15 cellular contexts compared by ENCODE assay signal in the genomic region with DNA sequence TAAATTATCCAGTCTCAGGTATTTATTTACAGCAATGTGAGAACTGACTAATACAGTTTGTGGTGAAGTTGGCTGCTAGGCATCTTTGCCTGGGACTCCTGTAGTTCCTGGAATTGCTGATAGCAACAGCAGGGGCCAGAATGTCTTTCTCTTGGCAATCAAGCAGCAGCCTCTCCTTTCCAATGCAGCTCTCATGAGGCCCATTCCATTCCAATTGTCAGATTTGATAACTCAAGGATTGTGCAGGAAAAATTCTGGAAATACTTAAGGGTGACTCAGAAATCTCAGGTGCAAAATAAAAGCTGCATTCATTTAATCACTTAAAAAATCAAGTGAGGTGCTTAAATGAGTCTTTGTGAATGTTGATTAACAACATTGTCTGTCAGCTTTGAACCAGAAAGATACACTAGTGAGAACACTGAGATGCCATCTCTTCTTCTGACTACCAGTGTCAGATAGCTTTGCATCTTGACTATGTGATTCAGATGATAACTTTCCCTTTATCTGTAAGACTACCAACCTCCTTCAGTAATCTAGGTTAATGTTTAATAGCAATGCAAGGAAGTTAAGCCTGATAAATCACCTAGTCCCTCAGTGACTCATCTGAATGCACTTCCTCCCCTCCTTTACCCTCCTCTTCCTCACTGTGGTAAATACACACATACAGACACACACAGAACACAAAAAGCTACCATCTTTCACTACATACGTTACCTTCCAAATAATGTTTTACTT. TPM values are rescaled to one million over a fixed set of nuclear protein-coding genes. Genes with fewer than 3 reads are reported as not detected.
DNase-seq lines count a peak whose midpoint lies in the region; ATAC-seq, FAIRE-seq and TF ChIP-seq lines count a peak whose summit lies in the region.
"Had no signal": no experiment of that assay in that cellular context is flagged by ENCODE, and none has a peak within 500 bp of the region (broad histone marks: within the 10 kb centered on the region; RNA-seq: fewer than 3 reads in every experiment).

No MANE protein-coding gene starts in this region.

- intact Hi-C loops in HepG2 (cut with micrococcal nuclease; ENCODE audit: unreplicated experiment), result no loop called here
- intact Hi-C loops in right lobe of liver (cut with DNase I), result loop anchor here in 1 of 2 donors (10.0 kb wide), 1 partner anchor 295 kb away; no protein-coding TSS in a partner anchor
- intact Hi-C loops in activated T-helper 1 cell treated with anti-CD3 and anti-CD28 coated beads, Interleukin-12 subunit alpha, Interleukin-12 subunit beta, Interleukin-2, Interleukin-4 antibody, amounts not matched to agents 30 ng/mL and 10 ng/mL and 1 ng/mL, durations not matched to agents 14 hours and 24 hours and 36 hours (cut with micrococcal nuclease), result no loop called here

- H3K4me1 Mint-ChIP-seq in effector memory CD8-positive, alpha-beta T cell (ENCODE audit: low read depth in 2 of 2), result no peaks in the 10 kb centered on the region
- no peaks in the 10 kb centered on the region for H3K4me1 Mint-ChIP-seq in activated T-helper 1 cell treated with anti-CD3 and anti-CD28 coated beads, Interleukin-12 subunit alpha, Interleukin-12 subunit beta, Interleukin-2, Interleukin-4 antibody, amounts not matched to agents 30 ng/mL and 10 ng/mL and 1 ng/mL, durations not matched to agents 14 hours and 24 hours and 36 hours (ENCODE audit: low read depth)
- H3K4me1 Mint-ChIP-seq: activated CD4-positive, alpha-beta T cell treated with anti-CD3 and anti-CD28 coated beads, Interleukin-2, amount 10 ng/mL, durations not matched to agents 24 days and 14 days; activated naive CD4-positive, alpha-beta T cell treated with anti-CD3 and anti-CD28 coated beads, Interleukin-2, amount 50 U/mL, for 24 hours had no signal

- TF ChIP-seq RAD21 in HepG2 (CRISPR knock-in tag; IDR thresholded peaks at IDR 0.05), result no peak

- H3K9ac ChIP-seq in HepG2 (ENCODE audit: insufficient read depth, low read depth, low read length), result no peak overlapping the region

- POLR2A ChIA-PET in HepG2 (lab: Yijun Ruan, JAX), result no interaction called here

- H3K27me3 ChIP-seq in HepG2 (ENCODE audit: control insufficient read depth in 1 of 2, insufficient read depth in 2 of 2, low read length in 2 of 2) (no peaks in the 10 kb centered on the region), right lobe of liver (no peaks in the 10 kb centered on the region), foreskin keratinocyte (no peaks in the 10 kb centered on the region)

- WGBS in HepG2 (ENCODE audit: low lambda C conversion rate), result 7% methylated on average over 1 of the region's 1 CpG
- WGBS in right lobe of liver (ENCODE audit: insufficient coverage, low coverage, low lambda C conversion rate, missing lambda C conversion rate), result 60% methylated on average over 1 of the region's 1 CpG

- no peak overlapping the region for H3K4me3 Mint-ChIP-seq in effector memory CD8-positive, alpha-beta T cell
- no peak overlapping the region for H3K4me3 Mint-ChIP-seq in activated T-helper 1 cell treated with anti-CD3 and anti-CD28 coated beads, Interleukin-12 subunit alpha, Interleukin-12 subunit beta, Interleukin-2, Interleukin-4 antibody, amounts not matched to agents 30 ng/mL and 10 ng/mL and 1 ng/mL, durations not matched to agents 14 hours and 24 hours and 36 hours
- H3K4me3 Mint-ChIP-seq: activated CD4-positive, alpha-beta T cell treated with anti-CD3 and anti-CD28 coated beads, Interleukin-2, amount 10 ng/mL, durations not matched to agents 24 days and 14 days; activated naive CD4-positive, alpha-beta T cell treated with anti-CD3 and anti-CD28 coated beads, Interleukin-2, amount 50 U/mL, for 24 hours; GM23338 had no signal

- peak; percentile 9 for DNase-seq in HepG2 (ENCODE audit: low spot score)
- DNase-seq in right lobe of liver, result no peak
- peak; percentile 95 for DNase-seq in RCC 7860 (ENCODE audit: low spot score)
- peak in 1 of 2 donors; percentile 33 for DNase-seq in foreskin keratinocyte
- no peak for DNase-seq in effector memory CD8-positive, alpha-beta T cell
- no peak for DNase-seq in NOMO-1 treated with DMSO at 0.1 percent for 48 hours (lab: John Stamatoyannopoulos, UW; ENCODE audit: unreplicated experiment)
- DNase-seq in activated T-helper 1 cell treated with anti-CD3 and anti-CD28 coated beads, Interleukin-12 subunit alpha, Interleukin-12 subunit beta, Interleukin-2, Interleukin-4 antibody, amounts not matched to agents 30 ng/mL and 10 ng/mL and 1 ng/mL, durations not matched to agents 14 hours and 24 hours and 36 hours (ENCODE audit: low spot score), result no peak
- no peak for DNase-seq in NCI-H1694 treated with DMSO at 0.1 percent for 48 hours (lab: John Stamatoyannopoulos, UW)
- DNase-seq: activated CD4-positive, alpha-beta T cell treated with anti-CD3 and anti-CD28 coated beads, Interleukin-2, amount 10 ng/mL, durations not matched to agents 24 days and 14 days; DMS79; NCI-H526 had no signal

- CTCF ChIA-PET in HepG2 (lab: Yijun Ruan, JAX; ENCODE audit: low intra/inter-chr PET ratio, low total read pairs), result no interaction called here

- H3K36me3 ChIP-seq in HepG2 (replicated peaks in 1 of 2; ENCODE audit: control insufficient read depth in 1 of 2, insufficient read depth in 2 of 2, low read length in 2 of 2) (no peaks in the 10 kb centered on the region), right lobe of liver (no peaks in the 10 kb centered on the region)

- H3K27me3 Mint-ChIP-seq in effector memory CD8-positive, alpha-beta T cell, result no peaks in the 10 kb centered on the region
- H3K27me3 Mint-ChIP-seq in activated T-helper 1 cell treated with anti-CD3 and anti-CD28 coated beads, Interleukin-12 subunit alpha, Interleukin-12 subunit beta, Interleukin-2, Interleukin-4 antibody, amounts not matched to agents 30 ng/mL and 10 ng/mL and 1 ng/mL, durations not matched to agents 14 hours and 24 hours and 36 hours (ENCODE audit: insufficient read depth), result no peaks in the 10 kb centered on the region
- H3K27me3 Mint-ChIP-seq: activated CD4-positive, alpha-beta T cell treated with anti-CD3 and anti-CD28 coated beads, Interleukin-2, amount 10 ng/mL, durations not matched to agents 24 days and 14 days; activated naive CD4-positive, alpha-beta T cell treated with anti-CD3 and anti-CD28 coated beads, Interleukin-2, amount 50 U/mL, for 24 hours had no signal

- ATAC-seq in HepG2, result no peak
- no peak for ATAC-seq in right lobe of liver
- peak; percentile 57 for ATAC-seq in foreskin keratinocyte
- ATAC-seq in effector memory CD8-positive, alpha-beta T cell (replicated peaks), result no peak
- ATAC-seq: GM23338 had no signal

- no peaks in the 10 kb centered on the region for H3K79me2 ChIP-seq in HepG2 (ENCODE audit: insufficient read depth, low read length)

- H3K4me1 ChIP-seq in HepG2 (ENCODE audit: insufficient read depth, low read length), result no peaks in the 10 kb centered on the region
- H3K4me1 ChIP-seq in right lobe of liver, result no peaks in the 10 kb centered on the region
- peaks cover 5% of the 10 kb centered on the region for H3K4me1 ChIP-seq in foreskin keratinocyte

- TF ChIP-seq EP300 in HepG2 (IDR thresholded peaks at IDR 0.05; ENCODE audit: low read depth in 2 of 2, low read length in 2 of 2) (no peak), HepG2 (CRISPR knock-in tag; IDR thresholded peaks at IDR 0.05; ENCODE audit: borderline replicate concordance) (no peak)

- TF ChIP-seq CTCF in HepG2 (CRISPR knock-in tag; IDR thresholded peaks at IDR 0.05), result no peak
- no peak for TF ChIP-seq CTCF in right lobe of liver (IDR thresholded peaks at IDR 0.05)
- no peak for TF ChIP-seq CTCF in foreskin keratinocyte (conservative IDR thresholded peaks at IDR 0.05)

- no peaks in the 10 kb centered on the region for H3K36me3 Mint-ChIP-seq in effector memory CD8-positive, alpha-beta T cell (ENCODE audit: insufficient read depth)
- no peaks in the 10 kb centered on the region for H3K36me3 Mint-ChIP-seq in activated T-helper 1 cell treated with anti-CD3 and anti-CD28 coated beads, Interleukin-12 subunit alpha, Interleukin-12 subunit beta, Interleukin-2, Interleukin-4 antibody, amounts not matched to agents 30 ng/mL and 10 ng/mL and 1 ng/mL, durations not matched to agents 14 hours and 24 hours and 36 hours (ENCODE audit: low read depth)
- H3K36me3 Mint-ChIP-seq: activated naive CD4-positive, alpha-beta T cell treated with anti-CD3 and anti-CD28 coated beads, Interleukin-2, amount 50 U/mL, for 24 hours had no signal

- TF ChIP-seq POLR2A in HepG2 (IDR thresholded peaks at IDR 0.05; ENCODE audit: insufficient read depth in 1 of 2, low read depth in 2 of 2, low read length in 2 of 2), result no peak
- no peak for TF ChIP-seq POLR2A in right lobe of liver (IDR thresholded peaks at IDR 0.05)

- H3K9me3 ChIP-seq in HepG2 (ENCODE audit: low read length), result no peaks in the 10 kb centered on the region
- no peaks in the 10 kb centered on the region for H3K9me3 ChIP-seq in right lobe of liver

- in situ Hi-C loops in HepG2 (cut with HindIII; ENCODE audit: extremely low pct_ligation_motif_present, low pct_unique_long_range_greater_than_20kb), result loop anchor here (25.0 kb wide), 2 partner anchors 667 to 992 kb away; no protein-coding TSS in a partner anchor

- H3K9me3 Mint-ChIP-seq in effector memory CD8-positive, alpha-beta T cell, result peaks cover 5 to 9% of the 10 kb centered on the region in 2 donors
- no peaks in the 10 kb centered on the region for H3K9me3 Mint-ChIP-seq in activated T-helper 1 cell treated with anti-CD3 and anti-CD28 coated beads, Interleukin-12 subunit alpha, Interleukin-12 subunit beta, Interleukin-2, Interleukin-4 antibody, amounts not matched to agents 30 ng/mL and 10 ng/mL and 1 ng/mL, durations not matched to agents 14 hours and 24 hours and 36 hours
- H3K9me3 Mint-ChIP-seq: activated CD4-positive, alpha-beta T cell treated with anti-CD3 and anti-CD28 coated beads, Interleukin-2, amount 10 ng/mL, durations not matched to agents 24 days and 14 days; GM23338 had no signal

- H3K4me3 ChIP-seq in HepG2 (replicated peaks in 1 of 3; ENCODE audit: insufficient read depth in 1 of 3, low read depth in 2 of 3, low read length in 3 of 3) (no peak overlapping the region), right lobe of liver (no peak overlapping the region)
- H3K4me3 ChIP-seq: GM23338 had no signal

- H2AFZ ChIP-seq in HepG2 (ENCODE audit: low read length), result no peak overlapping the region
- H2AFZ ChIP-seq: GM23338 had no signal

- no peak overlapping the region for H3K4me2 ChIP-seq in HepG2 (ENCODE audit: low read depth, low read length)
- H3K4me2 ChIP-seq: GM23338 had no signal

- no peak overlapping the region for H3K27ac ChIP-seq in HepG2 (ENCODE audit: extremely low read length, insufficient read depth, low read length)
- no peak overlapping the region for H3K27ac ChIP-seq in right lobe of liver
- H3K27ac ChIP-seq in foreskin keratinocyte, result no peak overlapping the region

- FAIRE-seq in HepG2 (lab: Jason Lieb, UNC) (no peak), RCC 7860 (lab: Jason Lieb, UNC) (peak; percentile 97)
- FAIRE-seq: A204.1, GM18507 had no signal

- H3K27ac Mint-ChIP-seq in effector memory CD8-positive, alpha-beta T cell, result no peak overlapping the region
- no peak overlapping the region for H3K27ac Mint-ChIP-seq in activated T-helper 1 cell treated with anti-CD3 and anti-CD28 coated beads, Interleukin-12 subunit alpha, Interleukin-12 subunit beta, Interleukin-2, Interleukin-4 antibody, amounts not matched to agents 30 ng/mL and 10 ng/mL and 1 ng/mL, durations not matched to agents 14 hours and 24 hours and 36 hours
- H3K27ac Mint-ChIP-seq: activated CD4-positive, alpha-beta T cell treated with anti-CD3 and anti-CD28 coated beads, Interleukin-2, amount 10 ng/mL, durations not matched to agents 24 days and 14 days; activated naive CD4-positive, alpha-beta T cell treated with anti-CD3 and anti-CD28 coated beads, Interleukin-2, amount 50 U/mL, for 24 hours; GM23338 had no signal

- BruUV-seq in HepG2 (replicated peaks; lab: Mats Ljungman, UMichigan), result no TSS peak

- H4K20me1 ChIP-seq in HepG2 (ENCODE audit: insufficient read depth, low read length), result no peaks in the 10 kb centered on the region

RNA-seq across cellular contexts. Expression of a gene that starts 32.1 kb away (rescaled TPM):
- not detected in 2 replicates for total RNA-seq in HepG2 (2016; rRNA removed; fragmentation: Illumina TruSeq; extraction: Trizol)
- not detected in 2 replicates for total RNA-seq in HepG2 (2016; cell fraction: cytosol; rRNA removed; fragmentation: Illumina TruSeq; extraction: Trizol; ENCODE audit: low read depth)
- total RNA-seq in HepG2 (2016; cell fraction: insoluble cytoplasmic fraction; rRNA removed; fragmentation: Illumina TruSeq; extraction: Trizol), result 0.15 TPM in 1 of 2 replicates, not detected in the other
- total RNA-seq in HepG2 (2016; cell fraction: membrane; rRNA removed; fragmentation: Illumina TruSeq; extraction: Trizol), result not detected in 2 replicates
- not detected in 2 replicates for total RNA-seq in HepG2 (2016; cell fraction: nucleus; rRNA removed; fragmentation: Illumina TruSeq; extraction: Trizol)
- 0.13 and 0.27 TPM in 2 replicates for polyA plus RNA-seq in HepG2 (2011; rRNA removed)
- polyA plus RNA-seq in HepG2 (2011; cell fraction: cytosol; rRNA removed), result 0.01 and 0.04 TPM in 2 replicates
- 0.21 and 2.0 TPM in 2 replicates for polyA plus RNA-seq in HepG2 (2011; cell fraction: nucleus; rRNA removed)
- polyA plus RNA-seq in HepG2 (2012), result 0.04 and 0.11 TPM in 2 replicates
- not detected in 2 replicates for polyA plus RNA-seq in HepG2 (2016; cell fraction: cytosol; fragmentation: Illumina TruSeq; extraction: Trizol; ENCODE audit: low read depth)
- polyA plus RNA-seq in HepG2 (2016; cell fraction: insoluble cytoplasmic fraction; fragmentation: Illumina TruSeq; extraction: Trizol; ENCODE audit: low read depth), result not detected in 2 replicates
- not detected in 2 replicates for polyA plus RNA-seq in HepG2 (2016; cell fraction: membrane; fragmentation: Illumina TruSeq; extraction: Trizol; ENCODE audit: low read depth)
- not detected in 2 replicates for polyA plus RNA-seq in HepG2 (2016; cell fraction: nucleus; fragmentation: Illumina TruSeq; extraction: Trizol; ENCODE audit: insufficient read depth, low read depth)
- not detected in 2 replicates for polyA minus RNA-seq in HepG2 (2011; rRNA and poly(A)+ RNA removed; ENCODE audit: low replicate concordance)
- not detected in 2 replicates for polyA minus RNA-seq in HepG2 (2011; cell fraction: cytosol; rRNA and poly(A)+ RNA removed)
- polyA minus RNA-seq in HepG2 (2011; cell fraction: nucleus; rRNA and poly(A)+ RNA removed), result 0.25 and 0.77 TPM in 2 replicates
- under 1 TPM; 0.11 to 0.73 (median 0.50) TPM for total RNA-seq in right lobe of liver
- total RNA-seq in foreskin keratinocyte, result 0.11 and 0.78 TPM in 2 replicates
- polyA plus RNA-seq in foreskin keratinocyte, result 0.02 and 0.18 TPM in 2 replicates
- not detected in 2 replicates for total RNA-seq in activated T-helper 1 cell treated with anti-CD3 and anti-CD28 coated beads, Interleukin-12 subunit alpha, Interleukin-12 subunit beta, Interleukin-2, Interleukin-4 antibody, amounts not matched to agents 30 ng/mL and 10 ng/mL and 1 ng/mL, durations not matched to agents 14 hours and 24 hours and 36 hours
- total RNA-seq: activated CD4-positive, alpha-beta T cell treated with anti-CD3 and anti-CD28 coated beads, Interleukin-2, amount 10 ng/mL, durations not matched to agents 24 days and 14 days had no signal

Comparison
In these comparisons a context has a peak if more than half of its experiments do, and no peak if none do; other contexts are left out.
1. DNase-seq: peak in HepG2 (single experiment) and RCC 7860 (single experiment); none in right lobe of liver (0 of 3), effector memory CD8-positive, alpha-beta T cell (0 of 3), NOMO-1 treated with DMSO at 0.1 percent for 48 hours (single experiment), activated T-helper 1 cell treated with anti-CD3 and anti-CD28 coated beads, Interleukin-12 subunit alpha, Interleukin-12 subunit beta, Interleukin-2, Interleukin-4 antibody, amounts not matched to agents 30 ng/mL and 10 ng/mL and 1 ng/mL, durations not matched to agents 14 hours and 24 hours and 36 hours (single experiment) and NCI-H1694 treated with DMSO at 0.1 percent for 48 hours (single experiment).